ENCODE assay signal across 1 cellular context in genomic region chr13:30504081-30504480, GRCh38.
TF ChIP-seq lines count a peak whose summit lies in the region.

No MANE protein-coding gene starts in this region.

TF ChIP-seq in K562, 482 proteins besides CTCF, POLR2A, EP300 and RAD21 (continued from another document and continues in another):
- TF ChIP-seq ZNF639 (CRISPR knock-in tag; conservative IDR thresholded peaks at IDR 0.05 in 1 of 2, IDR thresholded peaks at IDR 0.05 in 1 of 2) (no peak), NR2C1 (IDR thresholded peaks at IDR 0.05) (no peak), NR2C1 (tag; IDR thresholded peaks at IDR 0.05) (no peak), STAT5A (IDR thresholded peaks at IDR 0.05; ENCODE audit: borderline replicate concordance, low read length) (peak; percentile 31; the same call in 1 of the 2 replicates), CCAR2 (IDR thresholded peaks at IDR 0.05; ENCODE audit: low read depth, low read length) (no peak), EZH2 (IDR thresholded peaks at IDR 0.05; ENCODE audit: borderline replicate concordance, low read depth, low read length) (no peak), IFI16 (CRISPR knock-in tag; IDR thresholded peaks at IDR 0.05) (no peak), CBFA2T2 (conservative IDR thresholded peaks at IDR 0.05) (peak; percentile 78), SUPT5H (IDR thresholded peaks at IDR 0.05) (no peak), E4F1 (CRISPR knock-in tag; IDR thresholded peaks at IDR 0.05; ENCODE audit: borderline replicate concordance) (no peak), NFIX (CRISPR knock-in tag; IDR thresholded peaks at IDR 0.05; ENCODE audit: low read depth) (no peak), TSC22D4 (tag; IDR thresholded peaks at IDR 0.05) (no peak), ZNF212 (CRISPR knock-in tag; IDR thresholded peaks at IDR 0.05) (no peak), VEZF1 (CRISPR knock-in tag; IDR thresholded peaks at IDR 0.05) (peak; percentile 37; the same call in 1 of the 2 replicates), ZNF239 (CRISPR knock-in tag; IDR thresholded peaks at IDR 0.05) (no peak), RCOR1 (IDR thresholded peaks at IDR 0.05; ENCODE audit: borderline replicate concordance in 1 of 2, low read depth in 2 of 2, low read length in 2 of 2) (peak in 1 of 2 experiments; percentile 68; a peak in 2 of 4 replicates), MXI1 (IDR thresholded peaks at IDR 0.05; ENCODE audit: low read depth, low read length) (no peak), PTRF (tag; IDR thresholded peaks at IDR 0.05) (no peak), ARID1B (IDR thresholded peaks at IDR 0.05) (peak; percentile 84), ELF4 (CRISPR knock-in tag; IDR thresholded peaks at IDR 0.05) (no peak), NR4A1 (CRISPR knock-in tag; IDR thresholded peaks at IDR 0.05) (no peak), NR4A1 (tag; IDR thresholded peaks at IDR 0.05) (no peak), CLOCK (CRISPR knock-in tag; IDR thresholded peaks at IDR 0.05; ENCODE audit: borderline replicate concordance) (no peak), UBTF (IDR thresholded peaks at IDR 0.05; ENCODE audit: borderline replicate concordance in 1 of 2, low read depth in 2 of 2, low read length in 2 of 2) (no peak), FOXP4 (CRISPR knock-in tag; IDR thresholded peaks at IDR 0.05; ENCODE audit: borderline replicate concordance) (no peak), BMI1 (IDR thresholded peaks at IDR 0.05; ENCODE audit: low read length) (no peak), RUNX1 (IDR thresholded peaks at IDR 0.05; ENCODE audit: low read depth) (no peak), HDAC3 (IDR thresholded peaks at IDR 0.05; ENCODE audit: borderline replicate concordance, partially characterized antibody) (no peak), JUND (IDR thresholded peaks at IDR 0.05; ENCODE audit: borderline replicate concordance, low read depth, low read length) (no peak), JUND (tag; IDR thresholded peaks at IDR 0.05; ENCODE audit: borderline replicate concordance, low read depth, low read length) (no peak), MEIS2 (IDR thresholded peaks at IDR 0.05; ENCODE audit: partially characterized antibody) (peak; percentile 36), ZNF175 (CRISPR knock-in tag; IDR thresholded peaks at IDR 0.05; ENCODE audit: low read depth) (no peak), ZNF589 (CRISPR knock-in tag; IDR thresholded peaks at IDR 0.05; ENCODE audit: low read depth) (no peak), ZFP30 (CRISPR knock-in tag; IDR thresholded peaks at IDR 0.05; ENCODE audit: borderline replicate concordance) (no peak), SRSF1 (IDR thresholded peaks at IDR 0.05; ENCODE audit: low read depth, low read length) (no peak), HES1 (IDR thresholded peaks at IDR 0.05; ENCODE audit: low read depth) (0 out of 2 replicates have a peak, but pooled peaks have one; percentile 14), GATA2 (CRISPR knock-in tag; IDR thresholded peaks at IDR 0.05) (0 out of 2 replicates have a peak, but pooled peaks have one; percentile 21), ELK3 (CRISPR knock-in tag; IDR thresholded peaks at IDR 0.05) (no peak), NCOA4 (IDR thresholded peaks at IDR 0.05; ENCODE audit: partially characterized antibody) (no peak), CGGBP1 (CRISPR knock-in tag; IDR thresholded peaks at IDR 0.05) (no peak), ZNF133 (CRISPR knock-in tag; IDR thresholded peaks at IDR 0.05) (no peak), TRIM24 (IDR thresholded peaks at IDR 0.05) (peak; percentile 62 to 64; a peak in 2 of 4 replicates), ZNF398 (CRISPR knock-in tag; IDR thresholded peaks at IDR 0.05) (no peak), ZNF253 (CRISPR knock-in tag; conservative IDR thresholded peaks at IDR 0.05) (no peak), ZNF511 (CRISPR knock-in tag; IDR thresholded peaks at IDR 0.05) (no peak), DPF2 (IDR thresholded peaks at IDR 0.05) (peak; percentile 69), MTA3 (IDR thresholded peaks at IDR 0.05; ENCODE audit: borderline replicate concordance) (no peak), E2F6 (IDR thresholded peaks at IDR 0.05; ENCODE audit: borderline replicate concordance in 1 of 2, extremely low read depth in 1 of 2, insufficient read depth in 1 of 2, insufficient read length in 1 of 2, low read depth in 1 of 2, low read length in 1 of 2, poor library complexity in 1 of 2, severe bottlenecking in 1 of 2) (no peak), RNF2 (IDR thresholded peaks at IDR 0.05) (no peak), FOSL1 (tag; conservative IDR thresholded peaks at IDR 0.05) (peak; percentile 59), GATAD2B (IDR thresholded peaks at IDR 0.05; ENCODE audit: borderline replicate concordance) (no peak), RFX5 (IDR thresholded peaks at IDR 0.05; ENCODE audit: low read depth, low read length) (no peak)
